1 cellular context compared by ENCODE assay signal in the genomic region with DNA sequence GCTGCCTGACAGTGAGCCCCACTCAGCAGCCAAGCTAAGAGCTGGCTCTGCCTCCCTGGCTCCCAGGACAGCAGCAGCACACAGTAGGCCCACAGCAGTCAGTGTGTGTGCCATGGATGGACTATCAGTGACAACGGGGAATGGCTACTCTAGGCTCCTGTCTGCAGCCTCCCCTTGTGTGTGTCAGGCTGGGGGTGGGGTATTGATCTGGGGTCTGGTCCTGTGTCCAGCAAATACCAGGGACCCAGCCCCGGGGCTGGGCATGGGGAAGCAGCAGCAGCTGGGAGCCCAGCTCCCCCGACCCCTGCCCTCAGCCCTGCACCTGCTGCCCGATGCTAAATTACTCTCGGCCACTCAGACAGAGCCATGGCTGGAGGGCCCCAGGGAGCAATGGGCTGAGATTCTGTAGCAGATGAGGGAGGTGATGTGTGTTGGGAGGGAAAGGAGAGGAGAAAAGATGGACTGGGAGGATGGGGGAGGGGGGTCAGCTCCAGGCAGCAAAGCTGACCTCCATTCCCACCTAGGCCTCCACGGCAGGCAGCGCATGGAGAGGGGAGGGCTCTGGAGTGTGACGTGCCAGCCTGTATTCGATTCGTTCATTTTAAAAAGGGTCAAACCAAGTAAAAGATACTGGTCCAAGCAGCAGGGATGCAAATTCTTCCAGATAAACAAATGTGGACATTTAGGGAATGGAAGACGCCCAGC.
TF ChIP-seq lines count a peak whose summit lies in the region.

No MANE protein-coding gene starts in this region.

TF ChIP-seq in SK-N-SH treated with all-trans-retinoic acid at 6 μM for 48 hours, 23 proteins besides CTCF, POLR2A, EP300 and RAD21 (continued from another document):
- TF ChIP-seq, protein P1, sequence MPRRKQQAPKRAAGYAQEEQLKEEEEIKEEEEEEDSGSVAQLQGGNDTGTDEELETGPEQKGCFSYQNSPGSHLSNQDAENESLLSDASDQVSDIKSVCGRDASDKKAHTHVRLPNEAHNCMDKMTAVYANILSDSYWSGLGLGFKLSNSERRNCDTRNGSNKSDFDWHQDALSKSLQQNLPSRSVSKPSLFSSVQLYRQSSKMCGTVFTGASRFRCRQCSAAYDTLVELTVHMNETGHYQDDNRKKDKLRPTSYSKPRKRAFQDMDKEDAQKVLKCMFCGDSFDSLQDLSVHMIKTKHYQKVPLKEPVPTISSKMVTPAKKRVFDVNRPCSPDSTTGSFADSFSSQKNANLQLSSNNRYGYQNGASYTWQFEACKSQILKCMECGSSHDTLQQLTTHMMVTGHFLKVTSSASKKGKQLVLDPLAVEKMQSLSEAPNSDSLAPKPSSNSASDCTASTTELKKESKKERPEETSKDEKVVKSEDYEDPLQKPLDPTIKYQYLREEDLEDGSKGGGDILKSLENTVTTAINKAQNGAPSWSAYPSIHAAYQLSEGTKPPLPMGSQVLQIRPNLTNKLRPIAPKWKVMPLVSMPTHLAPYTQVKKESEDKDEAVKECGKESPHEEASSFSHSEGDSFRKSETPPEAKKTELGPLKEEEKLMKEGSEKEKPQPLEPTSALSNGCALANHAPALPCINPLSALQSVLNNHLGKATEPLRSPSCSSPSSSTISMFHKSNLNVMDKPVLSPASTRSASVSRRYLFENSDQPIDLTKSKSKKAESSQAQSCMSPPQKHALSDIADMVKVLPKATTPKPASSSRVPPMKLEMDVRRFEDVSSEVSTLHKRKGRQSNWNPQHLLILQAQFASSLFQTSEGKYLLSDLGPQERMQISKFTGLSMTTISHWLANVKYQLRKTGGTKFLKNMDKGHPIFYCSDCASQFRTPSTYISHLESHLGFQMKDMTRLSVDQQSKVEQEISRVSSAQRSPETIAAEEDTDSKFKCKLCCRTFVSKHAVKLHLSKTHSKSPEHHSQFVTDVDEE (CRISPR knock-in tag; IDR thresholded peaks at IDR 0.05): no peak
- no peak for TF ChIP-seq ZNF8 (CRISPR knock-in tag; IDR thresholded peaks at IDR 0.05)
- no peak for TF ChIP-seq ZNF70 (CRISPR knock-in tag; IDR thresholded peaks at IDR 0.05)
- TF ChIP-seq ZC3H10 (CRISPR knock-in tag; IDR thresholded peaks at IDR 0.05): no peak
- TF ChIP-seq ZFP3 (CRISPR knock-in tag; IDR thresholded peaks at IDR 0.05): no peak
- no peak for TF ChIP-seq ARNTL (CRISPR knock-in tag; IDR thresholded peaks at IDR 0.05; ENCODE audit: borderline replicate concordance, low read depth)
- TF ChIP-seq, protein P2, sequence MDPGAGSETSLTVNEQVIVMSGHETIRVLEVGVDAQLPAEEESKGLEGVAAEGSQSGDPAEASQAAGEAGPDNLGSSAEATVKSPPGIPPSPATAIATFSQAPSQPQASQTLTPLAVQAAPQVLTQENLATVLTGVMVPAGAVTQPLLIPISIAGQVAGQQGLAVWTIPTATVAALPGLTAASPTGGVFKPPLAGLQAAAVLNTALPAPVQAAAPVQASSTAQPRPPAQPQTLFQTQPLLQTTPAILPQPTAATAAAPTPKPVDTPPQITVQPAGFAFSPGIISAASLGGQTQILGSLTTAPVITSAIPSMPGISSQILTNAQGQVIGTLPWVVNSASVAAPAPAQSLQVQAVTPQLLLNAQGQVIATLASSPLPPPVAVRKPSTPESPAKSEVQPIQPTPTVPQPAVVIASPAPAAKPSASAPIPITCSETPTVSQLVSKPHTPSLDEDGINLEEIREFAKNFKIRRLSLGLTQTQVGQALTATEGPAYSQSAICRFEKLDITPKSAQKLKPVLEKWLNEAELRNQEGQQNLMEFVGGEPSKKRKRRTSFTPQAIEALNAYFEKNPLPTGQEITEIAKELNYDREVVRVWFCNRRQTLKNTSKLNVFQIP (CRISPR knock-in tag; IDR thresholded peaks at IDR 0.05; ENCODE audit: borderline replicate concordance, low read depth): no peak
